ENCODE assay signal across 35 cellular contexts in genomic region chr20:33177866-33178265, GRCh38. TPM values are rescaled to one million over a fixed set of nuclear protein-coding genes. Genes with fewer than 3 reads are reported as not detected.
"Had no signal": no experiment of that assay in that cellular context is flagged by ENCODE, and none has a peak within 500 bp of the region (broad histone marks: within the 10 kb centered on the region; RNA-seq: fewer than 3 reads in every experiment).

No MANE protein-coding gene starts in this region.

- H3K9me3 Mint-ChIP-seq: activated CD4-positive, alpha-beta memory T cell treated with anti-CD3 and anti-CD28 coated beads, Interleukin-2, amount 10 ng/mL, durations not matched to agents 7 days and 5 days; activated CD4-positive, alpha-beta T cell treated with anti-CD3 and anti-CD28 coated beads, Interleukin-2, amount 10 ng/mL, durations not matched to agents 7 days and 5 days; activated naive CD4-positive, alpha-beta T cell treated with anti-CD3 and anti-CD28 coated beads, Interleukin-2, amount 50 U/mL, for 24 hours; activated naive CD8-positive, alpha-beta T cell treated with anti-CD3 and anti-CD28 coated beads, Interleukin-2, amount 50 U/mL, for 24 hours; activated T-cell treated with anti-CD3 and anti-CD28 coated beads, Interleukin-2, amount 50 U/mL, for 24 hours; activated T-helper 17 cell treated with anti-CD3 and anti-CD28 coated beads, Interleukin-2, amount 50 U/mL, for 72 hours; effector memory CD8-positive, alpha-beta T cell; natural killer cell treated with Interleukin-12 subunit alpha and Interleukin-12 subunit beta and Interleukin-15 and Interleukin-18, amount 100 ng/mL, for 72 hours had no signal

- H3K79me2 ChIP-seq: hepatocyte had no signal

- H3K4me1 Mint-ChIP-seq: activated CD4-positive, alpha-beta memory T cell treated with anti-CD3 and anti-CD28 coated beads, Interleukin-2, amount 10 ng/mL, durations not matched to agents 7 days and 5 days; activated CD4-positive, alpha-beta T cell treated with anti-CD3 and anti-CD28 coated beads, Interleukin-2, amount 10 ng/mL, durations not matched to agents 7 days and 5 days; activated naive CD4-positive, alpha-beta T cell treated with anti-CD3 and anti-CD28 coated beads, Interleukin-2, amount 50 U/mL, for 24 hours; activated naive CD8-positive, alpha-beta T cell treated with anti-CD3 and anti-CD28 coated beads, Interleukin-2, amount 50 U/mL, for 24 hours; activated T-helper 17 cell treated with anti-CD3 and anti-CD28 coated beads, Interleukin-2, amount 50 U/mL, for 72 hours; stimulated activated naive B cell treated with anti-CD40 and anti-IgM and Interleukin-4, amounts not matched to agents 10 μg/mL and 1 μg/mL and 100 μg/mL, for 72 hours had no signal

- H3K27ac Mint-ChIP-seq: activated CD4-positive, alpha-beta memory T cell treated with anti-CD3 and anti-CD28 coated beads, Interleukin-2, amount 10 ng/mL, durations not matched to agents 7 days and 5 days; activated CD4-positive, alpha-beta T cell treated with anti-CD3 and anti-CD28 coated beads, Interleukin-2, amount 10 ng/mL, durations not matched to agents 7 days and 5 days; activated naive CD4-positive, alpha-beta T cell treated with anti-CD3 and anti-CD28 coated beads, Interleukin-2, amount 50 U/mL, for 24 hours; activated naive CD8-positive, alpha-beta T cell treated with anti-CD3 and anti-CD28 coated beads, Interleukin-2, amount 50 U/mL, for 24 hours; activated T-cell treated with anti-CD3 and anti-CD28 coated beads, Interleukin-2, amount 50 U/mL, for 24 hours; activated T-helper 17 cell treated with anti-CD3 and anti-CD28 coated beads, Interleukin-2, amount 50 U/mL, for 72 hours; effector memory CD8-positive, alpha-beta T cell; natural killer cell treated with Interleukin-12 subunit alpha and Interleukin-12 subunit beta and Interleukin-15 and Interleukin-18, amount 100 ng/mL, for 72 hours; stimulated activated naive B cell treated with anti-CD40 and anti-IgM and Interleukin-4, amounts not matched to agents 10 μg/mL and 1 μg/mL and 100 μg/mL, for 72 hours; WTC11 had no signal

- H3K27ac ChIP-seq: gastroesophageal sphincter, hepatocyte, ovary, prostate gland, sigmoid colon had no signal

- H3K36me3 ChIP-seq: gastroesophageal sphincter, ovary, prostate gland, sigmoid colon had no signal

- H3K4me3 ChIP-seq: gastroesophageal sphincter, hepatocyte, ovary, prostate gland, sigmoid colon had no signal

- H3K4me1 ChIP-seq: gastroesophageal sphincter, prostate gland, sigmoid colon had no signal

- DNase-seq: activated CD4-positive, alpha-beta memory T cell treated with anti-CD3 and anti-CD28 coated beads, Interleukin-2, amount 10 ng/mL, durations not matched to agents 7 days and 5 days; activated CD4-positive, alpha-beta T cell treated with anti-CD3 and anti-CD28 coated beads for 1 hour; activated CD4-positive, alpha-beta T cell treated with anti-CD3 and anti-CD28 coated beads, Interleukin-2, amount 10 ng/mL, durations not matched to agents 7 days and 5 days; activated CD8-positive, alpha-beta memory T cell treated with anti-CD3 and anti-CD28 coated beads, Interleukin-2, amount 50 U/mL, for 48 hours; activated gamma-delta T cell treated with Interleukin-2 at 50 U/mL for 16 hours; activated naive CD8-positive, alpha-beta T cell treated with anti-CD3 and anti-CD28 coated beads, Interleukin-2, amount 50 U/mL, for 24 hours; activated T-cell treated with anti-CD3 and anti-CD28 coated beads, Interleukin-2, amount 50 U/mL, for 24 hours; caudate nucleus; cortex of kidney; effector memory CD8-positive, alpha-beta T cell; erythroblast; islet precursor cell; left cardiac atrium; ovary; retina; sigmoid colon; small intestine; stimulated activated CD4-positive, alpha-beta T cell treated with anti-CD3 and anti-CD28 coated beads, Interleukin-4, amount 100 ng/mL, for 4 hours; stimulated activated CD8-positive, alpha-beta memory T cell treated with anti-CD3 and anti-CD28 coated beads, Interleukin-4, amount 100 ng/mL, for 48 hours; stimulated activated naive B cell treated with anti-CD40 and anti-IgM and Interleukin-4, amounts not matched to agents 10 μg/mL and 1 μg/mL and 100 μg/mL, for 72 hours; T-helper 2 cell; trophoblast cell had no signal

- FAIRE-seq: small intestine, urothelium cell line had no signal

- H3K9me3 ChIP-seq: gastroesophageal sphincter, ovary, prostate gland, sigmoid colon had no signal

- H3K27me3 Mint-ChIP-seq: activated CD4-positive, alpha-beta memory T cell treated with anti-CD3 and anti-CD28 coated beads, Interleukin-2, amount 10 ng/mL, durations not matched to agents 7 days and 5 days; activated CD4-positive, alpha-beta T cell treated with anti-CD3 and anti-CD28 coated beads, Interleukin-2, amount 10 ng/mL, durations not matched to agents 7 days and 5 days; activated naive CD4-positive, alpha-beta T cell treated with anti-CD3 and anti-CD28 coated beads, Interleukin-2, amount 50 U/mL, for 24 hours; activated naive CD8-positive, alpha-beta T cell treated with anti-CD3 and anti-CD28 coated beads, Interleukin-2, amount 50 U/mL, for 24 hours; activated T-cell treated with anti-CD3 and anti-CD28 coated beads, Interleukin-2, amount 50 U/mL, for 24 hours; activated T-helper 17 cell treated with anti-CD3 and anti-CD28 coated beads, Interleukin-2, amount 50 U/mL, for 72 hours had no signal

- ATAC-seq: activated naive CD8-positive, alpha-beta T cell treated with anti-CD3 and anti-CD28 coated beads, Interleukin-2, amount 50 U/mL, for 24 hours; activated T-helper 17 cell treated with anti-CD3 and anti-CD28 coated beads, Interleukin-2, amount 50 U/mL, for 72 hours; effector memory CD8-positive, alpha-beta T cell; gastroesophageal sphincter; natural killer cell treated with Interleukin-12 subunit alpha and Interleukin-12 subunit beta and Interleukin-15 and Interleukin-18, amount 100 ng/mL, for 72 hours; stimulated activated naive B cell treated with anti-CD40 and anti-IgM and Interleukin-4, amounts not matched to agents 10 μg/mL and 1 μg/mL and 100 μg/mL, for 72 hours had no signal

- H3K4me3 Mint-ChIP-seq: activated CD4-positive, alpha-beta memory T cell treated with anti-CD3 and anti-CD28 coated beads, Interleukin-2, amount 10 ng/mL, durations not matched to agents 7 days and 5 days; activated CD4-positive, alpha-beta T cell treated with anti-CD3 and anti-CD28 coated beads, Interleukin-2, amount 10 ng/mL, durations not matched to agents 7 days and 5 days; activated naive CD4-positive, alpha-beta T cell treated with anti-CD3 and anti-CD28 coated beads, Interleukin-2, amount 50 U/mL, for 24 hours; activated naive CD8-positive, alpha-beta T cell treated with anti-CD3 and anti-CD28 coated beads, Interleukin-2, amount 50 U/mL, for 24 hours; activated T-cell treated with anti-CD3 and anti-CD28 coated beads, Interleukin-2, amount 50 U/mL, for 24 hours; activated T-helper 17 cell treated with anti-CD3 and anti-CD28 coated beads, Interleukin-2, amount 50 U/mL, for 72 hours; effector memory CD8-positive, alpha-beta T cell; natural killer cell treated with Interleukin-12 subunit alpha and Interleukin-12 subunit beta and Interleukin-15 and Interleukin-18, amount 100 ng/mL, for 72 hours; stimulated activated naive B cell treated with anti-CD40 and anti-IgM and Interleukin-4, amounts not matched to agents 10 μg/mL and 1 μg/mL and 100 μg/mL, for 72 hours; WTC11 had no signal

- H2AFZ ChIP-seq: hepatocyte had no signal

- H3K36me3 Mint-ChIP-seq: activated naive CD4-positive, alpha-beta T cell treated with anti-CD3 and anti-CD28 coated beads, Interleukin-2, amount 50 U/mL, for 24 hours; natural killer cell treated with Interleukin-12 subunit alpha and Interleukin-12 subunit beta and Interleukin-15 and Interleukin-18, amount 100 ng/mL, for 72 hours; stimulated activated naive B cell treated with anti-CD40 and anti-IgM and Interleukin-4, amounts not matched to agents 10 μg/mL and 1 μg/mL and 100 μg/mL, for 72 hours; WTC11 had no signal

- H3K27me3 ChIP-seq: hepatocyte, ovary, sigmoid colon had no signal

RNA-seq across cellular contexts. Expression of gene BPIFA2, which starts 9.9 kb away (rescaled TPM):
- total RNA-seq: activated CD4-positive, alpha-beta memory T cell treated with anti-CD3 and anti-CD28 coated beads, Interleukin-2, amount 10 ng/mL, durations not matched to agents 7 days and 5 days; activated CD4-positive, alpha-beta T cell treated with anti-CD3 and anti-CD28 coated beads, Interleukin-2, amount 10 ng/mL, durations not matched to agents 7 days and 5 days; activated T-helper 17 cell treated with anti-CD3 and anti-CD28 coated beads, Interleukin-2, amount 50 U/mL, for 72 hours; chondrocyte; fibroblast of lung; fibroblast of villous mesenchyme; hepatocyte; left cardiac atrium; liver; natural killer cell treated with Interleukin-12 subunit alpha and Interleukin-12 subunit beta and Interleukin-15 and Interleukin-18, amount 100 ng/mL, for 72 hours; ovary; prostate gland; sigmoid colon; temporal lobe; WTC11 had no signal
- polyA plus RNA-seq: fibroblast of lung, hepatocyte, liver, ovary, small intestine had no signal

RNA-seq across cellular contexts. Expression of gene BPIFA3, which starts 39.3 kb away (rescaled TPM):
- total RNA-seq: activated CD4-positive, alpha-beta memory T cell treated with anti-CD3 and anti-CD28 coated beads, Interleukin-2, amount 10 ng/mL, durations not matched to agents 7 days and 5 days; activated CD4-positive, alpha-beta T cell treated with anti-CD3 and anti-CD28 coated beads, Interleukin-2, amount 10 ng/mL, durations not matched to agents 7 days and 5 days; activated T-helper 17 cell treated with anti-CD3 and anti-CD28 coated beads, Interleukin-2, amount 50 U/mL, for 72 hours; chondrocyte; fibroblast of lung; fibroblast of villous mesenchyme; gastroesophageal sphincter; hepatocyte; left cardiac atrium; liver; natural killer cell treated with Interleukin-12 subunit alpha and Interleukin-12 subunit beta and Interleukin-15 and Interleukin-18, amount 100 ng/mL, for 72 hours; ovary; sigmoid colon; temporal lobe; WTC11 had no signal
- polyA plus RNA-seq: fibroblast of lung, hepatocyte, liver, ovary, sigmoid colon, small intestine had no signal

RNA-seq across cellular contexts. Expression of gene BPIFA1, which starts 57.9 kb away (rescaled TPM):
- total RNA-seq: activated CD4-positive, alpha-beta memory T cell treated with anti-CD3 and anti-CD28 coated beads, Interleukin-2, amount 10 ng/mL, durations not matched to agents 7 days and 5 days; activated CD4-positive, alpha-beta T cell treated with anti-CD3 and anti-CD28 coated beads, Interleukin-2, amount 10 ng/mL, durations not matched to agents 7 days and 5 days; activated T-helper 17 cell treated with anti-CD3 and anti-CD28 coated beads, Interleukin-2, amount 50 U/mL, for 72 hours; chondrocyte; fibroblast of lung; fibroblast of villous mesenchyme; gastroesophageal sphincter; hepatocyte; left cardiac atrium; liver; natural killer cell treated with Interleukin-12 subunit alpha and Interleukin-12 subunit beta and Interleukin-15 and Interleukin-18, amount 100 ng/mL, for 72 hours; ovary; prostate gland; sigmoid colon; temporal lobe; WTC11 had no signal
- polyA plus RNA-seq: fibroblast of lung, hepatocyte, liver, ovary, sigmoid colon had no signal
